8 cellular contexts compared by ENCODE assay signal in genomic region chr13:44259045-44260042, GRCh38.
DNase-seq lines count a peak whose midpoint lies in the region; ATAC-seq and TF ChIP-seq lines count a peak whose summit lies in the region.

No MANE protein-coding gene starts in this region.

- no peak for TF ChIP-seq POLR2A in lower leg skin (IDR thresholded peaks at IDR 0.05)

- ATAC-seq in GM18873 (IDR thresholded peaks at IDR 0.05; ENCODE audit: low FRiP score, unreplicated experiment) = peak; percentile 71
- ATAC-seq in HG02970 (IDR thresholded peaks at IDR 0.05; ENCODE audit: low FRiP score, unreplicated experiment) = peak; percentile 74
- no peak for ATAC-seq in left ventricle myocardium superior

- TF ChIP-seq CTCF in lower leg skin (IDR thresholded peaks at IDR 0.05) = no peak

- WGBS in lower leg skin, 2 donors = 59 to 64% methylated on average over 12 of the region's 12 CpGs

- intact Hi-C loops in lower leg skin (cut with DNase I; ENCODE audit: low total_unique reads) = no loop called here
- intact Hi-C loops in left ventricle myocardium superior (cut with micrococcal nuclease) = no loop called here

- H3K4me3 ChIP-seq in lower leg skin (ENCODE audit: low read depth, poor library complexity, severe bottlenecking) = no peak overlapping the region

- DNase-seq in RPMI7951 (ENCODE audit: low read depth) (peak; percentile 73), lower leg skin (ENCODE audit: low spot score in 2 of 2) (peak; percentile 41 to 85), DMS114 treated with DMSO at 0.1 percent for 48 hours (lab: John Stamatoyannopoulos, UW; ENCODE audit: unreplicated experiment) (no peak), left ventricle myocardium superior (no peak)
- peak; percentile 69 for DNase-seq in activated T-helper 9 cell treated with anti-CD3 and anti-CD28 coated beads, Interleukin-2, amount 50 U/mL, for 16 hours (ENCODE audit: low read depth)
- DNase-seq in stimulated activated CD8-positive, alpha-beta memory T cell treated with anti-CD3 and anti-CD28 coated beads, Interleukin-7, amount 100 ng/mL, for 4 hours (ENCODE audit: low read depth in 2 of 2) = peak; percentile 70 to 80

Comparison
In these comparisons a context has a peak if more than half of its experiments do, and no peak if none do; other contexts are left out.
1. DNase-seq: peak in RPMI7951 (single experiment), activated T-helper 9 cell treated with anti-CD3 and anti-CD28 coated beads, Interleukin-2, amount 50 U/mL, for 16 hours (single experiment), lower leg skin (2 of 2) and stimulated activated CD8-positive, alpha-beta memory T cell treated with anti-CD3 and anti-CD28 coated beads, Interleukin-7, amount 100 ng/mL, for 4 hours (2 of 2); none in DMS114 treated with DMSO at 0.1 percent for 48 hours (single experiment) and left ventricle myocardium superior (single experiment).